Comparison of ENCODE assay signal across 26 cellular contexts in the genomic region with DNA sequence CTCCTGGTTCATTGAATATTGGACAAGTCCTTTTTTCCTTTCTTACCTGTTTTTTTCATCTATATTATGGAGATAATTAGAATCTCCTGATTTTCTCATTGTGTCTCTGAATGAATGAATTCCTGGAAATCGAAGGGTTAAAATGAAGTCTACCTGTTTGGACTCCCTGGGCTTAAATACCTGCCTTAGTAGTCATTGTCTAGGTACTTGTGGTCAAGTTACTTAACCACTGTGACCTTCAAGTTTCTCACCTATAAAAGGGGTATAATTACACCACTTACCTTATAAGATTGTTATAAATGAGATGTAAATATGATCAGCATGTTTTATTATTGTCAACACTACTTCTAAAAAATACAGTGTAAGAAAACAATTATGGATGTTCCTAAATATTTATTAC. TPM values are rescaled to one million over a fixed set of nuclear protein-coding genes. Genes with fewer than 3 reads are reported as not detected.
DNase-seq lines count a peak whose midpoint lies in the region; ATAC-seq, FAIRE-seq and TF ChIP-seq lines count a peak whose summit lies in the region.
"Had no signal": no experiment of that assay in that cellular context is flagged by ENCODE, and none has a peak within 500 bp of the region (broad histone marks: within the 10 kb centered on the region; RNA-seq: fewer than 3 reads in every experiment).

No MANE protein-coding gene starts in this region.

- no peaks in the 10 kb centered on the region for H3K4me1 Mint-ChIP-seq in activated T-helper 17 cell treated with anti-CD3 and anti-CD28 coated beads, Interleukin-2, amount 50 U/mL, for 72 hours

- TF ChIP-seq CTCF in GM12878 (IDR thresholded peaks at IDR 0.05 in 2 of 3, conservative IDR thresholded peaks at IDR 0.05 in 1 of 3; ENCODE audit: control insufficient read depth in 2 of 3, extremely low read depth in 1 of 3, insufficient read depth in 1 of 3, low read depth in 3 of 3, low read length in 3 of 3) (no peak), keratinocyte (optimal IDR thresholded peaks at IDR 0.05 in 1 of 3, IDR thresholded peaks at IDR 0.05 in 1 of 3, conservative IDR thresholded peaks at IDR 0.05 in 1 of 3; ENCODE audit: extremely low read depth in 1 of 3, insufficient read depth in 2 of 3, low read length in 3 of 3) (no peak), dorsolateral prefrontal cortex (IDR thresholded peaks at IDR 0.05 in 54 of 56, conservative IDR thresholded peaks at IDR 0.05 in 2 of 56; ENCODE audit: low read depth in 1 of 56, partially characterized antibody in 56 of 56) (no peak)

- SMC1A ChIA-PET in GM12878 (lab: Charles Lee; ENCODE audit: uncharacterized antibody, unreplicated experiment), result no interaction called here

- H3K9ac ChIP-seq in GM12878 (ENCODE audit: control insufficient read depth, insufficient read depth, low read length) (no peak overlapping the region), keratinocyte (ENCODE audit: control insufficient read depth, extremely low read depth, insufficient read depth, low read length) (no peak overlapping the region)
- H3K9ac ChIP-seq: KMS-11 had no signal

- H3K4me3 ChIP-seq in GM12878 (no peak overlapping the region), keratinocyte (ENCODE audit: control insufficient read depth in 2 of 3, extremely low read depth in 1 of 3, insufficient read depth in 2 of 3, low read depth in 1 of 3, low read length in 3 of 3) (no peak overlapping the region), dorsolateral prefrontal cortex (no peak overlapping the region)
- H3K4me3 ChIP-seq: SJSA1 had no signal

- H3K9me3 ChIP-seq in GM12878 (replicated peaks; ENCODE audit: control insufficient read depth, insufficient read depth, low read length) (peaks cover 3% of the 10 kb centered on the region; the same call in 2 of the 3 replicates), keratinocyte (ENCODE audit: control insufficient read depth, low read depth, low read length) (no peaks in the 10 kb centered on the region)
- H3K9me3 ChIP-seq: SJSA1 had no signal

- TF ChIP-seq EP300 in GM12878 (IDR thresholded peaks at IDR 0.05; ENCODE audit: borderline replicate concordance in 1 of 2, control insufficient read depth in 1 of 2, low read depth in 2 of 2, low read length in 2 of 2), result no peak

- H3K36me3 ChIP-seq in GM12878 (ENCODE audit: control insufficient read depth in 2 of 2, insufficient read depth in 2 of 2, low read length in 1 of 2) (no peaks in the 10 kb centered on the region), keratinocyte (ENCODE audit: control insufficient read depth in 2 of 2, extremely low read depth in 1 of 2, insufficient read depth in 2 of 2, low read length in 2 of 2) (no peaks in the 10 kb centered on the region)
- H3K36me3 ChIP-seq: SJSA1 had no signal

- DNase-seq in NCI-H2107 treated with DMSO at 0.1 percent for 48 hours (lab: John Stamatoyannopoulos, UW; ENCODE audit: unreplicated experiment) (peak; percentile 28), NCI-H2107 (lab: John Stamatoyannopoulos, UW) (no peak), LoVo (ENCODE audit: low spot score) (peak; percentile 8), GM12878 (ENCODE audit: low read depth, low spot score) (no peak), keratinocyte (ENCODE audit: low read depth, low spot score) (peak; percentile 38), SW 1271 (lab: John Stamatoyannopoulos, UW) (no peak), dorsolateral prefrontal cortex (no peak)
- DNase-seq: Caco-2; CD8-positive, alpha-beta T cell; IMR-90; NCI-H1092; NCI-H1417 treated with DMSO at 0.1 percent for 48 hours; NCI-H1694 treated with DMSO at 0.1 percent for 48 hours; NCI-H2081 treated with DMSO at 0.1 percent for 48 hours; NCI-H446 treated with DMSO at 0.1 percent for 48 hours; NCI-H526; Right ventricle myocardium superior; T-helper 1 cell had no signal

- in situ Hi-C loops in GM12878 (cut with MboI), result no loop called here

- ATAC-seq in GM12878, result no peak
- ATAC-seq in activated T-helper 17 cell treated with anti-CD3 and anti-CD28 coated beads, Interleukin-2, amount 50 U/mL, for 72 hours (replicated peaks), result no peak
- ATAC-seq: CD8-positive, alpha-beta T cell had no signal

- 59% methylated on average over 1 of the region's 1 CpG for WGBS in GM12878 (ENCODE audit: insufficient coverage, insufficient replicate concordance, low lambda C conversion rate, missing lambda C conversion rate)

- no peaks in the 10 kb centered on the region for H3K9me1 ChIP-seq in keratinocyte (ENCODE audit: control insufficient read depth, extremely low read depth, insufficient read depth, low read length)

- H3K27ac Mint-ChIP-seq in activated T-helper 17 cell treated with anti-CD3 and anti-CD28 coated beads, Interleukin-2, amount 50 U/mL, for 72 hours, result no peak overlapping the region
- H3K27ac Mint-ChIP-seq: B cell; CD8-positive, alpha-beta T cell had no signal

- CTCF ChIA-PET in GM12878 (lab: Yijun Ruan, JAX), result no interaction called here

- H3K4me1 ChIP-seq in GM12878 (ENCODE audit: control insufficient read depth, insufficient read depth, low read length) (no peaks in the 10 kb centered on the region), keratinocyte (ENCODE audit: control insufficient read depth, extremely low read depth, insufficient read depth, low read length) (peaks cover 4% of the 10 kb centered on the region)
- H3K4me1 ChIP-seq: Caco-2, SJSA1 had no signal

- H3K4me2 ChIP-seq in GM12878 (ENCODE audit: control insufficient read depth, insufficient read depth) (no peak overlapping the region), keratinocyte (ENCODE audit: control insufficient read depth, extremely low read depth, insufficient read depth, low read depth, low read length) (no peak overlapping the region)
- H3K4me2 ChIP-seq: KMS-11 had no signal

- RAD21 ChIA-PET in GM12878 (lab: Charles Lee; ENCODE audit: unreplicated experiment), result no interaction called here

- no peak overlapping the region for H3K4me3 Mint-ChIP-seq in activated T-helper 17 cell treated with anti-CD3 and anti-CD28 coated beads, Interleukin-2, amount 50 U/mL, for 72 hours
- H3K4me3 Mint-ChIP-seq: B cell; CD8-positive, alpha-beta T cell had no signal

- H3K27me3 ChIP-seq in GM12878 (replicated peaks in 1 of 2; ENCODE audit: control insufficient read depth in 2 of 2, insufficient read depth in 2 of 2, low read length in 1 of 2), result no peaks in the 10 kb centered on the region
- H3K27me3 ChIP-seq in keratinocyte (ENCODE audit: control insufficient read depth, extremely low read depth, insufficient read depth, low read length), result no peaks in the 10 kb centered on the region
- no peaks in the 10 kb centered on the region for H3K27me3 ChIP-seq in dorsolateral prefrontal cortex
- H3K27me3 ChIP-seq: SJSA1 had no signal

- H3K27me3 Mint-ChIP-seq in activated T-helper 17 cell treated with anti-CD3 and anti-CD28 coated beads, Interleukin-2, amount 50 U/mL, for 72 hours, result no peaks in the 10 kb centered on the region
- H3K27me3 Mint-ChIP-seq: B cell had no signal

- no peak overlapping the region for H2AFZ ChIP-seq in GM12878 (ENCODE audit: control insufficient read depth, low read depth, low read length)
- no peak overlapping the region for H2AFZ ChIP-seq in keratinocyte (ENCODE audit: control insufficient read depth, low read length)

- intact Hi-C loops in GM12878 (cut with micrococcal nuclease; ENCODE audit: unreplicated experiment), result no loop called here
- intact Hi-C loops in dorsolateral prefrontal cortex (cut with DNase I), result no loop called here

- H3K27ac ChIP-seq in GM12878 (ENCODE audit: control insufficient read depth, insufficient read depth) (no peak overlapping the region), keratinocyte (ENCODE audit: control insufficient read depth, insufficient read depth, low read length) (no peak overlapping the region), dorsolateral prefrontal cortex (no peak overlapping the region)
- H3K27ac ChIP-seq: 22Rv1, C4-2B, KMS-11, SJSA1 had no signal

- FAIRE-seq in GM12878 (lab: Jason Lieb, UNC), result peak; percentile 78
- no peak for FAIRE-seq in keratinocyte (lab: Jason Lieb, UNC)
- FAIRE-seq: GM18507, H54 had no signal

- H3K9me3 Mint-ChIP-seq in activated T-helper 17 cell treated with anti-CD3 and anti-CD28 coated beads, Interleukin-2, amount 50 U/mL, for 72 hours, result no peaks in the 10 kb centered on the region

- no TSS peak for BruUV-seq in GM12878 (replicated peaks; lab: Mats Ljungman, UMichigan)

- H3K79me2 ChIP-seq in GM12878 (ENCODE audit: control insufficient read depth, insufficient read depth, low read length), result no peaks in the 10 kb centered on the region
- H3K79me2 ChIP-seq in keratinocyte (ENCODE audit: control insufficient read depth, insufficient read depth, low read length), result no peaks in the 10 kb centered on the region

- TF ChIP-seq RAD21 in GM12878 (IDR thresholded peaks at IDR 0.05; ENCODE audit: insufficient read depth, low read depth, low read length), result no peak

- no peaks in the 10 kb centered on the region for H3K36me3 Mint-ChIP-seq in activated T-helper 17 cell treated with anti-CD3 and anti-CD28 coated beads, Interleukin-2, amount 50 U/mL, for 72 hours (ENCODE audit: low read depth)

- dilution Hi-C loops in keratinocyte (cut with MboI; ENCODE audit: extremely low pct_ligation_motif_present, low sequenced_read_pairs), result no loop called here

- TF ChIP-seq POLR2A in GM12878 (IDR thresholded peaks at IDR 0.05; ENCODE audit: low read depth, low read length), result no peak

- POLR2A ChIA-PET in GM12878 (lab: Charles Lee), result no interaction called here

- H4K20me1 ChIP-seq in GM12878 (ENCODE audit: control insufficient read depth, insufficient read depth) (no peaks in the 10 kb centered on the region), keratinocyte (ENCODE audit: control insufficient read depth, extremely low read depth, insufficient read depth, low read length) (no peaks in the 10 kb centered on the region)

RNA-seq across cellular contexts. Expression of a gene that starts 9.0 kb away (rescaled TPM):
- total RNA-seq in GM12878 (2013; cell fraction: nucleolus; rRNA removed), result 11.8 and 13.5 TPM in 2 replicates
- 0.73 and 1.1 TPM in 2 replicates for total RNA-seq in GM12878 (2014; rRNA removed)
- total RNA-seq in GM12878 (2014; rRNA removed; fragmentation: Illumina TruSeq; extraction: Trizol), result 0.83 and 0.89 TPM in 2 replicates
- total RNA-seq in GM12878 (2021), result 1.1 and 1.2 TPM in 2 replicates
- 2.6 TPM for polyA plus RNA-seq in GM12878 (2011; ENCODE audit: low read depth)
- 5.9 and 6.9 TPM in 2 replicates for polyA plus RNA-seq in GM12878 (2011; rRNA removed)
- 4.6 and 5.6 TPM in 2 replicates for polyA plus RNA-seq in GM12878 (2011; cell fraction: cytosol; rRNA removed)
- 10.6 and 13.7 TPM in 2 replicates for polyA plus RNA-seq in GM12878 (2011; cell fraction: nucleus; rRNA removed)
- polyA plus RNA-seq in GM12878 (2012), result 3.1 and 3.7 TPM in 2 replicates
- 1.6 and 2.2 TPM in 2 replicates for polyA plus RNA-seq in GM12878 (2014; fragmentation: Illumina TruSeq; extraction: Trizol)
- under 1 TPM; 0.13 to 0.53 TPM for polyA plus RNA-seq in GM12878 (2014; fragmentation: Nextera tagmentation; extraction: Ambion mirVana)
- 1.5 and 2.1 TPM in 2 replicates for polyA plus RNA-seq in GM12878 (2014; rRNA removed)
- 1 to 10 TPM; 1.1 to 1.2 TPM for polyA plus RNA-seq in GM12878 (2016; fragmentation: Nextera tagmentation; extraction: Ambion mirVana)
- 4.7 and 6.7 TPM in 2 replicates for polyA minus RNA-seq in GM12878 (2011; rRNA and poly(A)+ RNA removed)
- 0.94 and 1.2 TPM in 2 replicates for polyA minus RNA-seq in GM12878 (2011; cell fraction: cytosol; rRNA and poly(A)+ RNA removed)
- polyA minus RNA-seq in GM12878 (2011; cell fraction: nucleus; rRNA and poly(A)+ RNA removed), result 3.9 and 6.5 TPM in 2 replicates
- 0.65 to 1.2 TPM (median 0.93 TPM) in 3 replicates for polyA plus RNA-seq in keratinocyte
- polyA plus RNA-seq in keratinocyte (2011; ENCODE audit: low read depth), result 1.5 TPM
- 0.44 and 0.56 TPM in 2 replicates for polyA plus RNA-seq in keratinocyte (2011; cell fraction: cytosol; rRNA removed)
- polyA plus RNA-seq in keratinocyte (2011; cell fraction: nucleus; rRNA removed), result 2.9 and 3.1 TPM in 2 replicates
- polyA plus RNA-seq in keratinocyte (2012; ENCODE audit: low replicate concordance), result 0.25 and 3.9 TPM in 2 replicates
- polyA minus RNA-seq in keratinocyte, result 0.79 to 0.93 TPM (median 0.92 TPM) in 3 replicates
- polyA minus RNA-seq in keratinocyte (2011; cell fraction: cytosol; rRNA and poly(A)+ RNA removed), result not detected
- polyA minus RNA-seq in keratinocyte (2011; cell fraction: nucleus; rRNA and poly(A)+ RNA removed), result 1.4 and 2.3 TPM in 2 replicates
- 1 to 10 TPM; 1.8 to 6.1 TPM for total RNA-seq in activated T-helper 17 cell treated with anti-CD3 and anti-CD28 coated beads, Interleukin-2, amount 50 U/mL, for 72 hours
- total RNA-seq in dorsolateral prefrontal cortex, result 1 to 10 TPM in 82 of 120 experiments, under 1 TPM in 36, not detected in 2; 0.26 to 4.3 (median 1.2) TPM

RNA-seq across cellular contexts. Expression of a gene that starts 45.8 kb away (rescaled TPM):
- total RNA-seq in GM12878 (2013; cell fraction: nucleolus; rRNA removed), result 122 and 133 TPM in 2 replicates
- total RNA-seq in GM12878 (2014; rRNA removed) (25.6 and 31.8 TPM in 2 replicates), GM12878 (2014; rRNA removed; fragmentation: Illumina TruSeq; extraction: Trizol) (24.2 and 24.9 TPM in 2 replicates), GM12878 (2021) (49.0 and 52.1 TPM in 2 replicates), dorsolateral prefrontal cortex (10 to 100 TPM; 15.0 to 59.6 (median 26.0) TPM)
- 12.6 TPM for polyA plus RNA-seq in GM12878 (2011; ENCODE audit: low read depth)
- polyA plus RNA-seq in GM12878 (2011; rRNA removed) (49.6 and 56.9 TPM in 2 replicates), GM12878 (2014; fragmentation: Illumina TruSeq; extraction: Trizol) (12.3 and 15.7 TPM in 2 replicates), GM12878 (2014; fragmentation: Nextera tagmentation; extraction: Ambion mirVana) (1 to 10 TPM; 5.6 to 6.3 TPM), GM12878 (2014; rRNA removed) (16.4 and 17.5 TPM in 2 replicates), GM12878 (2016; fragmentation: Nextera tagmentation; extraction: Ambion mirVana) (10 to 100 TPM; 39.1 to 48.5 TPM), keratinocyte (21.2 to 38.7 TPM (median 27.6 TPM) in 3 replicates)
- polyA plus RNA-seq in GM12878 (2011; cell fraction: cytosol; rRNA removed), result 22.4 and 28.0 TPM in 2 replicates
- polyA plus RNA-seq in GM12878 (2011; cell fraction: nucleus; rRNA removed), result 22.6 and 26.0 TPM in 2 replicates
- 9.6 and 14.1 TPM in 2 replicates for polyA plus RNA-seq in GM12878 (2012)
- 91.6 and 161 TPM in 2 replicates for polyA minus RNA-seq in GM12878 (2011; rRNA and poly(A)+ RNA removed)
- 38.8 and 49.8 TPM in 2 replicates for polyA minus RNA-seq in GM12878 (2011; cell fraction: cytosol; rRNA and poly(A)+ RNA removed)
- 16.3 and 30.0 TPM in 2 replicates for polyA minus RNA-seq in GM12878 (2011; cell fraction: nucleus; rRNA and poly(A)+ RNA removed)
- 8.2 TPM for polyA plus RNA-seq in keratinocyte (2011; ENCODE audit: low read depth)
- polyA plus RNA-seq in keratinocyte (2011; cell fraction: cytosol; rRNA removed), result 9.2 and 19.3 TPM in 2 replicates
- polyA plus RNA-seq in keratinocyte (2011; cell fraction: nucleus; rRNA removed), result 38.6 and 51.0 TPM in 2 replicates
- polyA plus RNA-seq in keratinocyte (2012; ENCODE audit: low replicate concordance), result 11.7 and 14.8 TPM in 2 replicates
- polyA minus RNA-seq in keratinocyte, result 90.4 to 156 TPM (median 112 TPM) in 3 replicates
- polyA minus RNA-seq in keratinocyte (2011; cell fraction: cytosol; rRNA and poly(A)+ RNA removed), result 53.7 TPM
- polyA minus RNA-seq in keratinocyte (2011; cell fraction: nucleus; rRNA and poly(A)+ RNA removed), result 66.3 and 110 TPM in 2 replicates
- total RNA-seq in activated T-helper 17 cell treated with anti-CD3 and anti-CD28 coated beads, Interleukin-2, amount 50 U/mL, for 72 hours, result 10 to 100 TPM; 45.1 to 47.5 TPM

Comparison
In these comparisons a context has a peak if more than half of its experiments do, and no peak if none do; other contexts are left out.
1. DNase-seq: peak in NCI-H2107 treated with DMSO at 0.1 percent for 48 hours (single experiment), LoVo (single experiment) and keratinocyte (single experiment); none in NCI-H2107 (single experiment), GM12878 (single experiment), SW 1271 (0 of 2) and dorsolateral prefrontal cortex (0 of 10).